Comparison of ENCODE assay signal across 1 cellular context in the genomic region with DNA sequence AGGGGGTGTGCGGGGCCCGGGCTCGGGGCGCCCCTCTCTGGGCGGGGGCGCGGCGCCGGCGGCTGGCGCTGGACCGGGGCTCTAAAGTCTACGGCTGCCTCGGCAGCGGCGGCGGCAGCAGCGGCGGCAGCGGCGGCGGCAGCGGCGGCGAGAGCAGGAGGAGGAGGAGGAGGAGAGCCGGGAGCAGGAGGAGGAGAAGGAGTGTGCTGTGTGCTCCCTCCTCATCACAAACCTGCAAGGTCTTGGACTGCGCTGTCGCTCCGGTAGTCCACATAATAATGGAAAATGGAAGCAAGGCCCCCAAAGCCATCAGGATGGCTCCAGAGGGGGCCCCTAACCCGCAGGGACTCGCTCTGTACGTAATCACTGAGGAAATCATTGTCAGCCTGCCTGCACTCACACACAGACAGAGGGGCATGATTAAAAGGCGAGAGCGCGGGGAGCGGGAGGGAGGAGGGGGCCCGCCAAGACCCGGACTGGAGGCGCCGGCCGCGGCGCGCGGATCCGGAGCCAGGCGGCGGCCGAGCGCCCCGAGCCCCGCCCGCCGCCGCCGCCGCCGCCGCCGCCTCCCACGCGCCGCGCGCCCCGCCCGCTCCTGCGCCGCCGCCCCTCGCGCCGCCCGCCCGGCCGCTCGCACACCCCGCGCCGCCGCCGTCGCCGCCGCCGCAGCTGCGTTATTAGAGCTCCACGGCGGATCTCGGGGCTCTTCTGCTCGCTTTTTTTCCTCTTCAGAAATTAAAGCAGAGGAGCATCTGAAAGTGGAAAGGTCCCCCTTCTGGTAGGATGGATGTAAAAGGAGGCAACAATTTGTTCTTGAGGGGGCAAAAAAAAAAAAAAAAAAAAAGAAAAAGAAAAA.
TF ChIP-seq lines count a peak whose summit lies in the region.

A gene (minus strand): TSS at position 394 of the 856 bp plus-strand sequence. CDS start 1,220 bp downstream, outside the sequence.

TF ChIP-seq in K562, 482 proteins besides CTCF, POLR2A, EP300 and RAD21 (continued from another document and continues in another):
- TF ChIP-seq, protein P1, sequence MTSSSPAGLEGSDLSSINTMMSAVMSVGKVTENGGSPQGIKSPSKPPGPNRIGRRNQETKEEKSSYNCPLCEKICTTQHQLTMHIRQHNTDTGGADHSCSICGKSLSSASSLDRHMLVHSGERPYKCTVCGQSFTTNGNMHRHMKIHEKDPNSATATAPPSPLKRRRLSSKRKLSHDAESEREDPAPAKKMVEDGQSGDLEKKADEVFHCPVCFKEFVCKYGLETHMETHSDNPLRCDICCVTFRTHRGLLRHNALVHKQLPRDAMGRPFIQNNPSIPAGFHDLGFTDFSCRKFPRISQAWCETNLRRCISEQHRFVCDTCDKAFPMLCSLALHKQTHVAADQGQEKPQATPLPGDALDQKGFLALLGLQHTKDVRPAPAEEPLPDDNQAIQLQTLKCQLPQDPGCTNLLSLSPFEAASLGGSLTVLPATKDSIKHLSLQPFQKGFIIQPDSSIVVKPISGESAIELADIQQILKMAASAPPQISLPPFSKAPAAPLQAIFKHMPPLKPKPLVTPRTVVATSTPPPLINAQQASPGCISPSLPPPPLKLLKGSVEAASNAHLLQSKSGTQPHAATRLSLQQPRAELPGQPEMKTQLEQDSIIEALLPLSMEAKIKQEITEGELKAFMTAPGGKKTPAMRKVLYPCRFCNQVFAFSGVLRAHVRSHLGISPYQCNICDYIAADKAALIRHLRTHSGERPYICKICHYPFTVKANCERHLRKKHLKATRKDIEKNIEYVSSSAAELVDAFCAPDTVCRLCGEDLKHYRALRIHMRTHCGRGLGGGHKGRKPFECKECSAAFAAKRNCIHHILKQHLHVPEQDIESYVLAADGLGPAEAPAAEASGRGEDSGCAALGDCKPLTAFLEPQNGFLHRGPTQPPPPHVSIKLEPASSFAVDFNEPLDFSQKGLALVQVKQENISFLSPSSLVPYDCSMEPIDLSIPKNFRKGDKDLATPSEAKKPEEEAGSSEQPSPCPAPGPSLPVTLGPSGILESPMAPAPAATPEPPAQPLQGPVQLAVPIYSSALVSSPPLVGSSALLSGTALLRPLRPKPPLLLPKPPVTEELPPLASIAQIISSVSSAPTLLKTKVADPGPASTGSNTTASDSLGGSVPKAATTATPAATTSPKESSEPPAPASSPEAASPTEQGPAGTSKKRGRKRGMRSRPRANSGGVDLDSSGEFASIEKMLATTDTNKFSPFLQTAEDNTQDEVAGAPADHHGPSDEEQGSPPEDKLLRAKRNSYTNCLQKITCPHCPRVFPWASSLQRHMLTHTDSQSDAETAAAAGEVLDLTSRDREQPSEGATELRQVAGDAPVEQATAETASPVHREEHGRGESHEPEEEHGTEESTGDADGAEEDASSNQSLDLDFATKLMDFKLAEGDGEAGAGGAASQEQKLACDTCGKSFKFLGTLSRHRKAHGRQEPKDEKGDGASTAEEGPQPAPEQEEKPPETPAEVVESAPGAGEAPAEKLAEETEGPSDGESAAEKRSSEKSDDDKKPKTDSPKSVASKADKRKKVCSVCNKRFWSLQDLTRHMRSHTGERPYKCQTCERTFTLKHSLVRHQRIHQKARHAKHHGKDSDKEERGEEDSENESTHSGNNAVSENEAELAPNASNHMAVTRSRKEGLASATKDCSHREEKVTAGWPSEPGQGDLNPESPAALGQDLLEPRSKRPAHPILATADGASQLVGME (CRISPR knock-in tag; IDR thresholded peaks at IDR 0.05) = no peak
- TF ChIP-seq ZKSCAN8 (CRISPR knock-in tag; IDR thresholded peaks at IDR 0.05) (no peak), KDM4B (IDR thresholded peaks at IDR 0.05; ENCODE audit: borderline replicate concordance in 2 of 2, low read depth in 1 of 2) (no peak), MTA3 (IDR thresholded peaks at IDR 0.05; ENCODE audit: borderline replicate concordance) (no peak; the same call in 1 of the 2 replicates), CCAR2 (IDR thresholded peaks at IDR 0.05; ENCODE audit: low read depth, low read length) (no peak), CCNT2 (IDR thresholded peaks at IDR 0.05; ENCODE audit: borderline replicate concordance, extremely low read depth, insufficient read length, low read depth, low read length) (peak; percentile 71), EZH2 (IDR thresholded peaks at IDR 0.05; ENCODE audit: borderline replicate concordance, low read depth, low read length) (no peak), THRAP3 (IDR thresholded peaks at IDR 0.05; ENCODE audit: borderline replicate concordance) (no peak), SRSF3 (IDR thresholded peaks at IDR 0.05; ENCODE audit: insufficient read depth, low read length) (no peak), TCF7 (IDR thresholded peaks at IDR 0.05; ENCODE audit: borderline replicate concordance) (no peak), ILK (tag; IDR thresholded peaks at IDR 0.05; ENCODE audit: borderline replicate concordance, low read depth) (no peak), TGIF2 (CRISPR knock-in tag; IDR thresholded peaks at IDR 0.05) (no peak), ZNF696 (CRISPR knock-in tag; conservative IDR thresholded peaks at IDR 0.05) (no peak), ZNF3 (CRISPR knock-in tag; IDR thresholded peaks at IDR 0.05) (no peak), ZC3H8 (IDR thresholded peaks at IDR 0.05) (no peak), ZNF583 (CRISPR knock-in tag; IDR thresholded peaks at IDR 0.05) (no peak), NCOA1 (IDR thresholded peaks at IDR 0.05; ENCODE audit: low read depth) (no peak), ZNF143 (CRISPR knock-in tag; IDR thresholded peaks at IDR 0.05) (no peak), CXXC5 (CRISPR knock-in tag; IDR thresholded peaks at IDR 0.05) (peak; percentile 83), L3MBTL2 (IDR thresholded peaks at IDR 0.05) (peak; percentile 38; the same call in 1 of the 2 replicates), ZFP36 (IDR thresholded peaks at IDR 0.05; ENCODE audit: low read depth, low read length, partially characterized antibody) (no peak), FIP1L1 (IDR thresholded peaks at IDR 0.05; ENCODE audit: low read depth, low read length, poor library complexity, severe bottlenecking) (no peak), HCFC1 (IDR thresholded peaks at IDR 0.05; ENCODE audit: low read depth, low read length) (no peak), CREM (IDR thresholded peaks at IDR 0.05; ENCODE audit: low read depth) (no peak), DPF2 (IDR thresholded peaks at IDR 0.05) (no peak)
- TF ChIP-seq, protein P2, sequence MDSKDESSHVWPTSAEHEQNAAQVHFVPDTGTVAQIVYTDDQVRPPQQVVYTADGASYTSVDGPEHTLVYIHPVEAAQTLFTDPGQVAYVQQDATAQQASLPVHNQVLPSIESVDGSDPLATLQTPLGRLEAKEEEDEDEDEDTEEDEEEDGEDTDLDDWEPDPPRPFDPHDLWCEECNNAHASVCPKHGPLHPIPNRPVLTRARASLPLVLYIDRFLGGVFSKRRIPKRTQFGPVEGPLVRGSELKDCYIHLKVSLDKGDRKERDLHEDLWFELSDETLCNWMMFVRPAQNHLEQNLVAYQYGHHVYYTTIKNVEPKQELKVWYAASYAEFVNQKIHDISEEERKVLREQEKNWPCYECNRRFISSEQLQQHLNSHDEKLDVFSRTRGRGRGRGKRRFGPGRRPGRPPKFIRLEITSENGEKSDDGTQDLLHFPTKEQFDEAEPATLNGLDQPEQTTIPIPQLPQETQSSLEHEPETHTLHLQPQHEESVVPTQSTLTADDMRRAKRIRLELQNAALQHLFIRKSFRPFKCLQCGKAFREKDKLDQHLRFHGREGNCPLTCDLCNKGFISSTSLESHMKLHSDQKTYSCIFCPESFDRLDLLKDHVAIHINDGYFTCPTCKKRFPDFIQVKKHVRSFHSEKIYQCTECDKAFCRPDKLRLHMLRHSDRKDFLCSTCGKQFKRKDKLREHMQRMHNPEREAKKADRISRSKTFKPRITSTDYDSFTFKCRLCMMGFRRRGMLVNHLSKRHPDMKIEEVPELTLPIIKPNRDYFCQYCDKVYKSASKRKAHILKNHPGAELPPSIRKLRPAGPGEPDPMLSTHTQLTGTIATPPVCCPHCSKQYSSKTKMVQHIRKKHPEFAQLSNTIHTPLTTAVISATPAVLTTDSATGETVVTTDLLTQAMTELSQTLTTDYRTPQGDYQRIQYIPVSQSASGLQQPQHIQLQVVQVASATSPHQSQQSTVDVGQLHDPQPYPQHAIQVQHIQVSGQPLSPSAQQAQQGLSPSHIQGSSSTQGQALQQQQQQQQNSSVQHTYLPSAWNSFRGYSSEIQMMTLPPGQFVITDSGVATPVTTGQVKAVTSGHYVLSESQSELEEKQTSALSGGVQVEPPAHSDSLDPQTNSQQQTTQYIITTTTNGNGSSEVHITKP (IDR thresholded peaks at IDR 0.05; ENCODE audit: partially characterized antibody) = no peak
- TF ChIP-seq, protein P3, sequence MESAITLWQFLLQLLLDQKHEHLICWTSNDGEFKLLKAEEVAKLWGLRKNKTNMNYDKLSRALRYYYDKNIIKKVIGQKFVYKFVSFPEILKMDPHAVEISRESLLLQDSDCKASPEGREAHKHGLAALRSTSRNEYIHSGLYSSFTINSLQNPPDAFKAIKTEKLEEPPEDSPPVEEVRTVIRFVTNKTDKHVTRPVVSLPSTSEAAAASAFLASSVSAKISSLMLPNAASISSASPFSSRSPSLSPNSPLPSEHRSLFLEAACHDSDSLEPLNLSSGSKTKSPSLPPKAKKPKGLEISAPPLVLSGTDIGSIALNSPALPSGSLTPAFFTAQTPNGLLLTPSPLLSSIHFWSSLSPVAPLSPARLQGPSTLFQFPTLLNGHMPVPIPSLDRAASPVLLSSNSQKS (CRISPR knock-in tag; IDR thresholded peaks at IDR 0.05) = no peak
- TF ChIP-seq, protein P4, sequence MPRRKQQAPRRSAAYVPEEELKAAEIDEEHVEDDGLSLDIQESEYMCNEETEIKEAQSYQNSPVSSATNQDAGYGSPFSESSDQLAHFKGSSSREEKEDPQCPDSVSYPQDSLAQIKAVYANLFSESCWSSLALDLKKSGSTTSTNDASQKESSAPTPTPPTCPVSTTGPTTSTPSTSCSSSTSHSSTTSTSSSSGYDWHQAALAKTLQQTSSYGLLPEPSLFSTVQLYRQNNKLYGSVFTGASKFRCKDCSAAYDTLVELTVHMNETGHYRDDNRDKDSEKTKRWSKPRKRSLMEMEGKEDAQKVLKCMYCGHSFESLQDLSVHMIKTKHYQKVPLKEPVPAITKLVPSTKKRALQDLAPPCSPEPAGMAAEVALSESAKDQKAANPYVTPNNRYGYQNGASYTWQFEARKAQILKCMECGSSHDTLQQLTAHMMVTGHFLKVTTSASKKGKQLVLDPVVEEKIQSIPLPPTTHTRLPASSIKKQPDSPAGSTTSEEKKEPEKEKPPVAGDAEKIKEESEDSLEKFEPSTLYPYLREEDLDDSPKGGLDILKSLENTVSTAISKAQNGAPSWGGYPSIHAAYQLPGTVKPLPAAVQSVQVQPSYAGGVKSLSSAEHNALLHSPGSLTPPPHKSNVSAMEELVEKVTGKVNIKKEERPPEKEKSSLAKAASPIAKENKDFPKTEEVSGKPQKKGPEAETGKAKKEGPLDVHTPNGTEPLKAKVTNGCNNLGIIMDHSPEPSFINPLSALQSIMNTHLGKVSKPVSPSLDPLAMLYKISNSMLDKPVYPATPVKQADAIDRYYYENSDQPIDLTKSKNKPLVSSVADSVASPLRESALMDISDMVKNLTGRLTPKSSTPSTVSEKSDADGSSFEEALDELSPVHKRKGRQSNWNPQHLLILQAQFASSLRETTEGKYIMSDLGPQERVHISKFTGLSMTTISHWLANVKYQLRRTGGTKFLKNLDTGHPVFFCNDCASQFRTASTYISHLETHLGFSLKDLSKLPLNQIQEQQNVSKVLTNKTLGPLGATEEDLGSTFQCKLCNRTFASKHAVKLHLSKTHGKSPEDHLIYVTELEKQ (CRISPR knock-in tag; IDR thresholded peaks at IDR 0.05) = no peak
- TF ChIP-seq, protein P5, sequence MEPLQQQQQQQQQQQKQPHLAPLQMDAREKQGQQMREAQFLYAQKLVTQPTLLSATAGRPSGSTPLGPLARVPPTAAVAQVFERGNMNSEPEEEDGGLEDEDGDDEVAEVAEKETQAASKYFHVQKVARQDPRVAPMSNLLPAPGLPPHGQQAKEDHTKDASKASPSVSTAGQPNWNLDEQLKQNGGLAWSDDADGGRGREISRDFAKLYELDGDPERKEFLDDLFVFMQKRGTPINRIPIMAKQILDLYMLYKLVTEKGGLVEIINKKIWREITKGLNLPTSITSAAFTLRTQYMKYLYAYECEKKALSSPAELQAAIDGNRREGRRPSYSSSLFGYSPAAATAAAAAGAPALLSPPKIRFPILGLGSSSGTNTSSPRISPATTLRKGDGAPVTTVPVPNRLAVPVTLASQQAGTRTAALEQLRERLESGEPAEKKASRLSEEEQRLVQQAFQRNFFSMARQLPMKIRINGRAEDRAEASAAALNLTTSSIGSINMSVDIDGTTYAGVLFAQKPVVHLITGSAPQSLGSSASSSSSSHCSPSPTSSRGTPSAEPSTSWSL (CRISPR knock-in tag; IDR thresholded peaks at IDR 0.05; ENCODE audit: borderline replicate concordance) = no peak
- TF ChIP-seq, protein P6, sequence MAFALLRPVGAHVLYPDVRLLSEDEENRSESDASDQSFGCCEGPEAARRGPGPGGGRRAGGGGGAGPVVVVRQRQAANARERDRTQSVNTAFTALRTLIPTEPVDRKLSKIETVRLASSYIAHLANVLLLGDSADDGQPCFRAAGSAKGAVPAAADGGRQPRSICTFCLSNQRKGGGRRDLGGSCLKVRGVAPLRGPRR (CRISPR knock-in tag; IDR thresholded peaks at IDR 0.05) = no peak
- TF ChIP-seq, protein P7, sequence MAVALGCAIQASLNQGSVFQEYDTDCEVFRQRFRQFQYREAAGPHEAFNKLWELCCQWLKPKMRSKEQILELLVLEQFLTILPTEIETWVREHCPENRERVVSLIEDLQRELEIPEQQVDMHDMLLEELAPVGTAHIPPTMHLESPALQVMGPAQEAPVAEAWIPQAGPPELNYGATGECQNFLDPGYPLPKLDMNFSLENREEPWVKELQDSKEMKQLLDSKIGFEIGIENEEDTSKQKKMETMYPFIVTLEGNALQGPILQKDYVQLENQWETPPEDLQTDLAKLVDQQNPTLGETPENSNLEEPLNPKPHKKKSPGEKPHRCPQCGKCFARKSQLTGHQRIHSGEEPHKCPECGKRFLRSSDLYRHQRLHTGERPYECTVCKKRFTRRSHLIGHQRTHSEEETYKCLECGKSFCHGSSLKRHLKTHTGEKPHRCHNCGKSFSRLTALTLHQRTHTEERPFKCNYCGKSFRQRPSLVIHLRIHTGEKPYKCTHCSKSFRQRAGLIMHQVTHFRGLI (CRISPR knock-in tag; IDR thresholded peaks at IDR 0.05) = no peak
- TF ChIP-seq, protein P8, sequence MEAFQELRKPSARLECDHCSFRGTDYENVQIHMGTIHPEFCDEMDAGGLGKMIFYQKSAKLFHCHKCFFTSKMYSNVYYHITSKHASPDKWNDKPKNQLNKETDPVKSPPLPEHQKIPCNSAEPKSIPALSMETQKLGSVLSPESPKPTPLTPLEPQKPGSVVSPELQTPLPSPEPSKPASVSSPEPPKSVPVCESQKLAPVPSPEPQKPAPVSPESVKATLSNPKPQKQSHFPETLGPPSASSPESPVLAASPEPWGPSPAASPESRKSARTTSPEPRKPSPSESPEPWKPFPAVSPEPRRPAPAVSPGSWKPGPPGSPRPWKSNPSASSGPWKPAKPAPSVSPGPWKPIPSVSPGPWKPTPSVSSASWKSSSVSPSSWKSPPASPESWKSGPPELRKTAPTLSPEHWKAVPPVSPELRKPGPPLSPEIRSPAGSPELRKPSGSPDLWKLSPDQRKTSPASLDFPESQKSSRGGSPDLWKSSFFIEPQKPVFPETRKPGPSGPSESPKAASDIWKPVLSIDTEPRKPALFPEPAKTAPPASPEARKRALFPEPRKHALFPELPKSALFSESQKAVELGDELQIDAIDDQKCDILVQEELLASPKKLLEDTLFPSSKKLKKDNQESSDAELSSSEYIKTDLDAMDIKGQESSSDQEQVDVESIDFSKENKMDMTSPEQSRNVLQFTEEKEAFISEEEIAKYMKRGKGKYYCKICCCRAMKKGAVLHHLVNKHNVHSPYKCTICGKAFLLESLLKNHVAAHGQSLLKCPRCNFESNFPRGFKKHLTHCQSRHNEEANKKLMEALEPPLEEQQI (IDR thresholded peaks at IDR 0.05) = no peak
